In genomic region chr12:78470354-78471195, GRCh38 we compare ENCODE assay signal across 7 cellular contexts.
DNase-seq lines count a peak whose midpoint lies in the region; ATAC-seq, FAIRE-seq and TF ChIP-seq lines count a peak whose summit lies in the region.

No MANE protein-coding gene starts in this region.

- H3K27me3 Mint-ChIP-seq in immature natural killer cell (ENCODE audit: low read depth in 3 of 3) = no peaks in the 10 kb centered on the region

- H3K4me3 ChIP-seq in upper lobe of right lung = no peak overlapping the region

- H3K4me1 ChIP-seq in upper lobe of right lung = no peaks in the 10 kb centered on the region

- no peak overlapping the region for H3K27ac Mint-ChIP-seq in immature natural killer cell

- H3K4me1 Mint-ChIP-seq in immature natural killer cell = no peaks in the 10 kb centered on the region

- no peak for FAIRE-seq in HTR-8/SVneo (lab: Jason Lieb, UNC)

- H3K36me3 ChIP-seq in upper lobe of right lung = no peaks in the 10 kb centered on the region

- no peak overlapping the region for H3K4me3 Mint-ChIP-seq in immature natural killer cell

- no peak overlapping the region for H3K27ac ChIP-seq in upper lobe of right lung

- intact Hi-C loops in upper lobe of right lung (cut with DNase I) = no loop called here

- DNase-seq in HTR-8/SVneo (ENCODE audit: insufficient read length, low spot score) (peak; percentile 11), RPMI7951 (ENCODE audit: low read depth) (peak; percentile 51), foreskin melanocyte (peak; percentile 28), upper lobe of right lung (no peak), immature natural killer cell (no peak)

- H3K36me3 Mint-ChIP-seq in immature natural killer cell = no peaks in the 10 kb centered on the region

- H3K27me3 ChIP-seq in upper lobe of right lung = no peaks in the 10 kb centered on the region

- peak; percentile 52 for TF ChIP-seq CTCF in upper lobe of right lung (IDR thresholded peaks at IDR 0.05)

- peaks cover 0 to 13% (median 3%) of the 10 kb centered on the region in 6 donors for H3K9me3 Mint-ChIP-seq in immature natural killer cell

- peak; percentile 74 for ATAC-seq in GM18502 (IDR thresholded peaks at IDR 0.05; ENCODE audit: poor library complexity, unreplicated experiment)
- no peak for ATAC-seq in upper lobe of right lung
- ATAC-seq in GM21367 (IDR thresholded peaks at IDR 0.05; ENCODE audit: unreplicated experiment) = no peak

- H3K9me3 ChIP-seq in upper lobe of right lung = no peaks in the 10 kb centered on the region

Comparison
In these comparisons a context has a peak if more than half of its experiments do, and no peak if none do; other contexts are left out.
1. DNase-seq: peak in HTR-8/SVneo (single experiment), RPMI7951 (single experiment) and foreskin melanocyte (single experiment); none in upper lobe of right lung (single experiment) and immature natural killer cell (0 of 3).